In the genomic region with DNA sequence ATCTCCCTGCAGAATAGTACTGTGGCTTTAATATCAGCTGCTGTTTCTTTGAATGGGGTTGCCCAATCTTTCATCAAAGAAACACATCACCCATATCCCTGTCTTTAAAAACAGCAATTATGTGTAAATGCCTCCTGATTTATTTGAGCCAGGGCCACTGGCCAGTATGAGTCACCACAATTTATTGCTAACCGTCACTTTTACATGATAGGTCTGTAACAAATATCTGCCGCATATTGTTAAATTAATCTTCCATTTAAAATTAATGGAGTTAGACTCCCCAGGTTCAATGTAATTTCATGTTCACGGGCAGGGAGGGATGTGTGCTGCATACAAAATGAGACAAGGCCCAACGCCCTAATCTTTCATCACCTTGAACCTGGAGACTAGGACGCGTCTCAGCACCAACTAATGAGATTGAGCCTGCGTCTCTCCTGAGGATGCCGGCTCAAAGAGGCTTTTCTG, we compare ENCODE assay signal across 16 cellular contexts.
DNase-seq lines count a peak whose midpoint lies in the region; ATAC-seq and TF ChIP-seq lines count a peak whose summit lies in the region.
"Had no signal": no experiment of that assay in that cellular context is flagged by ENCODE, and none has a peak within 500 bp of the region (broad histone marks: within the 10 kb centered on the region; RNA-seq: fewer than 3 reads in every experiment).

No MANE protein-coding gene starts in this region.

- H3K9me3 Mint-ChIP-seq in endodermal cell = no peaks in the 10 kb centered on the region
- H3K9me3 Mint-ChIP-seq: activated naive CD4-positive, alpha-beta T cell treated with anti-CD3 and anti-CD28 coated beads for 36 hours; nephron progenitor cell; type B pancreatic cell had no signal

- H3K27ac ChIP-seq in endodermal cell (ENCODE audit: low read depth, low read length) = no peak overlapping the region
- H3K27ac ChIP-seq: right atrium auricular region had no signal

- H3K4me3 Mint-ChIP-seq in endodermal cell = no peak overlapping the region
- H3K4me3 Mint-ChIP-seq: activated naive CD4-positive, alpha-beta T cell treated with anti-CD3 and anti-CD28 coated beads for 36 hours; nephron progenitor cell; type B pancreatic cell had no signal

- H3K27me3 ChIP-seq in endodermal cell (ENCODE audit: control insufficient read depth, insufficient read depth, low read length, poor library complexity, severe bottlenecking) = no peaks in the 10 kb centered on the region
- H3K27me3 ChIP-seq: right atrium auricular region had no signal

- 91% methylated on average over 8 of the region's 8 CpGs; no CpG with 5 or more reads in 1 of the 2 experiments for WGBS in endodermal cell (ENCODE audit: insufficient coverage in 1 of 2, insufficient read length in 1 of 2), 2 experiments

- TF ChIP-seq CTCF in endodermal cell (conservative IDR thresholded peaks at IDR 0.05) = no peak

- H3K4me3 ChIP-seq in endodermal cell (ENCODE audit: low read length) = no peak overlapping the region
- H3K4me3 ChIP-seq: right atrium auricular region had no signal

- H3K9ac ChIP-seq in endodermal cell (ENCODE audit: extremely low read depth, low read length, poor library complexity, severe bottlenecking) = no peak overlapping the region

- H3K27me3 Mint-ChIP-seq in endodermal cell (ENCODE audit: insufficient read depth) = no peaks in the 10 kb centered on the region

- H3K36me3 ChIP-seq in endodermal cell (ENCODE audit: control insufficient read depth, insufficient read depth, low read length) = no peaks in the 10 kb centered on the region
- H3K36me3 ChIP-seq: right atrium auricular region had no signal

- ATAC-seq in GM18520 (IDR thresholded peaks at IDR 0.05; ENCODE audit: unreplicated experiment) (no peak), GM18868 (IDR thresholded peaks at IDR 0.05; ENCODE audit: unreplicated experiment) (no peak)
- ATAC-seq: PC-3 had no signal

- no peaks in the 10 kb centered on the region for H3K36me3 Mint-ChIP-seq in endodermal cell (ENCODE audit: low read depth)

- H3K9me3 ChIP-seq in endodermal cell (ENCODE audit: control insufficient read depth, low read length) = no peaks in the 10 kb centered on the region
- H3K9me3 ChIP-seq: right atrium auricular region had no signal

- H3K27ac Mint-ChIP-seq in endodermal cell = no peak overlapping the region
- H3K27ac Mint-ChIP-seq: activated naive CD4-positive, alpha-beta T cell treated with anti-CD3 and anti-CD28 coated beads for 36 hours; nephron progenitor cell; type B pancreatic cell had no signal

- H3K4me1 ChIP-seq in endodermal cell (ENCODE audit: control insufficient read depth, insufficient read depth, low read length) = no peaks in the 10 kb centered on the region
- H3K4me1 ChIP-seq: right atrium auricular region had no signal

- peak; percentile 9 for DNase-seq in NOMO-1 treated with DMSO at 0.1 percent for 48 hours (lab: John Stamatoyannopoulos, UW; ENCODE audit: unreplicated experiment)
- no peak for DNase-seq in NOMO-1 treated with dmso at 0.1 percent for 144 hours (lab: John Stamatoyannopoulos, UW; ENCODE audit: unreplicated experiment)
- peak; percentile 76 for DNase-seq in NCI-H748 treated with DMSO at 0.1 percent for 48 hours (lab: John Stamatoyannopoulos, UW)
- DNase-seq in fibroblast of gingiva (ENCODE audit: low read depth) = peak; percentile 2
- no peak for DNase-seq in endodermal cell
- no peak for DNase-seq in activated CD4-positive, alpha-beta T cell treated with anti-CD3 and anti-CD28 coated beads for 48 hours
- DNase-seq: 8988T; activated naive CD4-positive, alpha-beta T cell treated with anti-CD3 and anti-CD28 coated beads for 36 hours; NCI-H2171 treated with DMSO at 0.1 percent for 48 hours; nephron progenitor cell; PC-3; stimulated activated CD4-positive, alpha-beta T cell treated with anti-CD3 and anti-CD28 coated beads, Interleukin-4, amount 100 ng/mL, for 1 hour had no signal

- peaks cover 30% of the 10 kb centered on the region for H3K4me1 Mint-ChIP-seq in endodermal cell

Comparison
In these comparisons a context has a peak if more than half of its experiments do, and no peak if none do; other contexts are left out.
1. DNase-seq: peak in NOMO-1 treated with DMSO at 0.1 percent for 48 hours (single experiment), NCI-H748 treated with DMSO at 0.1 percent for 48 hours (single experiment) and fibroblast of gingiva (single experiment); none in NOMO-1 treated with dmso at 0.1 percent for 144 hours (single experiment), endodermal cell (single experiment) and activated CD4-positive, alpha-beta T cell treated with anti-CD3 and anti-CD28 coated beads for 48 hours (single experiment).